In the genomic region with DNA sequence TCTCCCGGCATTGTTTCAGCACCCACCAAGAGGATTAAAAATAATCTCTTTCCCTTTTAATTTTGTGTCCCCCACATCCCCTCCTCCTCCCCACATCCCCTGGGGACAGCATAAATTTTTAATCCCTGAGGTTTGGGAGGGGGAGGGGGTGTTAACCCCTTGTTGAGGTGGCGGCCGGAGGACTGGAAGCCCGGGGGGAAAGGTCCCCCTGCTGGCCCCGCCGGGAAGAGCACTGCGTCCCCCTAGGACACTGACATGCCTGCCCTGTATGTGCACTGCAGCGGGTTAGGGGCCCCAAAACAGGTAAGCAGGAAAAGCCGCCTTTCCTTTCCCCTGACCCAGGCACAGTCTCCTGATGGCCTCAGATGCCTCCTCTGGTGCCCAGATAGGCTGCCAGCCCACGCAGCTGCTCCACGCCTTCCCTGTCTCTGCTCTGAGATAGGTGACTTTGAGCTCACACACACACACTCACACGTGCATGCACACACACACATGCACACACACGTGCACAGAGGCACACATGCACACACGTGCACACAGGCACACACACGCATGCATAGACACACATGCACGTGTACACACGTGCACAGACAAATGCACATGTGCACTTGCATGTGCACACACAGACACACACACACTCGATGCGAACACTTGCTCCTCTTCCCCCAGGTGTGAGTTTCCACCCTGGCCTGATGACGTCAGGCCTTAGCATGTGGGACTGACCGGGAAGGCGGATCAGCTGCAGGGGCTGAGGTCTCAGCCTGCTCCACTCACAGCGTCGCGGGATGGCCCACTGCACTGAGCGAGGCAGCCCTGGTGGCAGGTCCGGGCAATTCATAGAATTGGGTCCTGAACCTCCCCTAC, we compare ENCODE assay signal across 9 cellular contexts. TPM values are rescaled to one million over a fixed set of nuclear protein-coding genes. Genes with fewer than 3 reads are reported as not detected.
A peak's percentile ranks its signal among the peaks of the same experiment; 100 is the strongest.
DNase-seq lines count a peak whose midpoint lies in the region; ATAC-seq, FAIRE-seq and TF ChIP-seq lines count a peak whose summit lies in the region.
"Had no signal": no experiment of that assay in that cellular context is flagged by ENCODE, and none has a peak within 500 bp of the region (broad histone marks: within the 10 kb centered on the region; RNA-seq: fewer than 3 reads in every experiment).

No MANE protein-coding gene starts in this region.

- H4K20me1 ChIP-seq in astrocyte (ENCODE audit: insufficient read depth, low read length) = no peaks in the 10 kb centered on the region

- H3K79me2 ChIP-seq in astrocyte (ENCODE audit: insufficient read depth, low read length) = no peaks in the 10 kb centered on the region

- H3K27ac Mint-ChIP-seq in astrocyte (ENCODE audit: unreplicated experiment) = no peak overlapping the region

- POLR2A ChIA-PET in BJ (lab: Charles Lee) = no interaction called here

- H3K27me3 ChIP-seq in BJ (ENCODE audit: control insufficient read depth, insufficient read depth, low read length) (peaks cover 25% of the 10 kb centered on the region), astrocyte (ENCODE audit: insufficient read depth, low read length) (peaks cover 46% of the 10 kb centered on the region), left lung (peaks cover 43 to 97% of the 10 kb centered on the region in 2 donors), stomach smooth muscle (ENCODE audit: control insufficient read depth in 1 of 2, insufficient read depth in 2 of 2, low read length in 2 of 2) (peaks cover 54 to 65% of the 10 kb centered on the region in 2 donors)

- peaks cover 2% of the 10 kb centered on the region for H3K9me3 Mint-ChIP-seq in astrocyte (ENCODE audit: unreplicated experiment)

- intact Hi-C loops in left lung (cut with DNase I) = no loop called here

- no peaks in the 10 kb centered on the region for H3K9me3 ChIP-seq in astrocyte (ENCODE audit: insufficient read depth, low read depth, low read length)
- no peaks in the 10 kb centered on the region for H3K9me3 ChIP-seq in left lung
- H3K9me3 ChIP-seq in stomach smooth muscle (ENCODE audit: control insufficient read depth in 2 of 2, low read length in 2 of 2) = peaks cover 0 to 10% of the 10 kb centered on the region in 2 donors

- H3K9ac ChIP-seq in astrocyte (ENCODE audit: low read length) = no peak overlapping the region
- H3K9ac ChIP-seq in stomach smooth muscle (ENCODE audit: low read length in 2 of 2) = no peak overlapping the region

- no peaks in the 10 kb centered on the region for H3K36me3 Mint-ChIP-seq in astrocyte (ENCODE audit: low read depth, unreplicated experiment)

- CTCF ChIA-PET in BJ (lab: Yijun Ruan, JAX) = interaction anchor here (1.7 kb wide), 1 partner anchor 15 kb away, joined by 4 read pairs; no protein-coding TSS in a partner anchor

- no peak overlapping the region for H2AFZ ChIP-seq in astrocyte (ENCODE audit: low read depth, low read length)

- peak overlapping the region; percentile 73 for H3K4me3 Mint-ChIP-seq in astrocyte (ENCODE audit: unreplicated experiment)

- TF ChIP-seq CTCF in BJ (IDR thresholded peaks at IDR 0.05; ENCODE audit: insufficient read depth, low read depth, low read length) = peak; percentile 63
- TF ChIP-seq CTCF in astrocyte (IDR thresholded peaks at IDR 0.05; ENCODE audit: insufficient read depth, low read depth, low read length) = peak; percentile 27
- peak; percentile 40 to 44 for TF ChIP-seq CTCF in left lung (IDR thresholded peaks at IDR 0.05)

- H3K27ac ChIP-seq in astrocyte (ENCODE audit: low read depth, low read length) (no peak overlapping the region), left lung (no peak overlapping the region), stomach smooth muscle (ENCODE audit: low read length) (no peak overlapping the region)

- H3K4me1 Mint-ChIP-seq in astrocyte (ENCODE audit: low read depth, unreplicated experiment) = no peaks in the 10 kb centered on the region

- H3K4me3 ChIP-seq in BJ (ENCODE audit: low read depth, low read length) (no peak overlapping the region), astrocyte (ENCODE audit: insufficient read depth, low read depth, low read length) (no peak overlapping the region), left lung (no peak overlapping the region), stomach smooth muscle (ENCODE audit: low read length in 2 of 2) (peak overlapping the region; percentile 53 to 67)

- no peaks in the 10 kb centered on the region for H3K36me3 ChIP-seq in BJ (ENCODE audit: control insufficient read depth, insufficient read depth, low read length)
- H3K36me3 ChIP-seq in astrocyte (ENCODE audit: insufficient read depth, low read length) = no peaks in the 10 kb centered on the region
- no peaks in the 10 kb centered on the region for H3K36me3 ChIP-seq in left lung
- H3K36me3 ChIP-seq in stomach smooth muscle (ENCODE audit: control insufficient read depth in 2 of 2, insufficient read depth in 2 of 2, low read length in 2 of 2) = no peaks in the 10 kb centered on the region

- no peak for FAIRE-seq in astrocyte (lab: Jason Lieb, UNC)

- peak overlapping the region; percentile 73 for H3K4me2 ChIP-seq in astrocyte (ENCODE audit: low read length)

- H3K27me3 Mint-ChIP-seq in astrocyte (ENCODE audit: low read depth, unreplicated experiment) = peaks cover 76% of the 10 kb centered on the region

- DNase-seq in BJ (ENCODE audit: low read depth) (no peak), NCI-H526 (lab: John Stamatoyannopoulos, UW) (peak; percentile 73 to 90), astrocyte (ENCODE audit: low read depth) (no peak), left lung (no peak), DMS53 treated with DMSO at 0.1 percent for 48 hours (lab: John Stamatoyannopoulos, UW; ENCODE audit: unreplicated experiment) (no peak)
- DNase-seq in stimulated activated naive CD4-positive, alpha-beta T cell (lab: John Stamatoyannopoulos, UW) = no peak

- H3K4me1 ChIP-seq in astrocyte (ENCODE audit: insufficient read depth, low read length) (peaks cover 4% of the 10 kb centered on the region), left lung (peaks cover 11 to 13% of the 10 kb centered on the region in 2 donors), stomach smooth muscle (ENCODE audit: control insufficient read depth, insufficient read depth, low read length) (peaks cover 15% of the 10 kb centered on the region)

- ATAC-seq in GM21526 (IDR thresholded peaks at IDR 0.05; ENCODE audit: low FRiP score, unreplicated experiment) = peak; percentile 66
- peak; percentile 48 for ATAC-seq in left lung

RNA-seq across cellular contexts. Expression of gene CNPY1, which starts 12.3 kb away (rescaled TPM):
- not detected in 2 replicates for polyA plus RNA-seq in BJ (2011; rRNA removed)
- not detected in 2 replicates for polyA minus RNA-seq in BJ (2011; rRNA and poly(A)+ RNA removed)
- not detected in 2 replicates for total RNA-seq in astrocyte
- total RNA-seq in left lung = not detected
- total RNA-seq: mononuclear cell had no signal

Comparison
In these comparisons a context has a peak if more than half of its experiments do, and no peak if none do; other contexts are left out.
1. DNase-seq: peak in NCI-H526 (2 of 2); none in BJ (single experiment), astrocyte (single experiment), left lung (0 of 2), DMS53 treated with DMSO at 0.1 percent for 48 hours (single experiment) and stimulated activated naive CD4-positive, alpha-beta T cell (0 of 6).
2. H3K4me3 ChIP-seq: peak in stomach smooth muscle (2 of 2); none in BJ (single experiment), astrocyte (single experiment) and left lung (0 of 2).
3. Peak in every context shown above with its lines, with median percentiles within 50 percentile points of each other: CTCF ChIP-seq.